8 cellular contexts compared by ENCODE assay signal in the genomic region with DNA sequence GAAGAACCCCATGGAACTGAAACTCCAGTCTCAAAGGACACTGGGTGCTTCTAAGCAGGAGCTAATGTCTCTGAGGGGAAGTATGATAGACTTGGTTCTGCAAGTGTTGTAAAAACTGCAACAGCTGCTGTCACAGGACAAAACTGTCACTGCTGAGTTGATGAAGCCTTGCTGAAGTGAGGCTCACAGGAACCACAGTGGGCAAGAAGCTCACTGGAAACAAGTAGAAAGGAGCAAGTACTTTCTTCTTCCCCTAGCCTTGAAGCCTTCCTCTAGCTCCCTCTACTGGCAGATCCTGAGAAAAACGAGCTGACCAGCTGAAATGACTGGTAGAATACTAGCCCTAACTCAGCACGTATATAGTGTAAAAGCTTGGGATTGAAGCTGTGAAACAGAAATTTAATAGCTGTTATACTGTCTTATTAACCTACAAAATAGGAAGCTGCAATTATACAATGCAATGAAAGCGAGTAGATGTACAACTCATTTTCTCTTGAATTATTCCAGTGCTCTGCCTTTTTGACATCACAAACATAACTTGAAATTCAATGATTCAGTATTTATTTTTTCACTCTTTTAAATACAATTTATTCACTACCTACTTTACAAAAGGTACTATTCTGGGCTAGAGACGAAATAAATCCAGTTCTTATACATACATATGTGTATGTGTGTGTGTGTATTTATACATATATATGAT.
DNase-seq lines count a peak whose midpoint lies in the region; ATAC-seq and TF ChIP-seq lines count a peak whose summit lies in the region.

No MANE protein-coding gene starts in this region.

- TF ChIP-seq CTCF in C4-2B (conservative IDR thresholded peaks at IDR 0.05) = peak; percentile 85

- H3K27ac ChIP-seq in C4-2B = no peak overlapping the region

- DNase-seq in NCI-H2029 treated with DMSO at 0.1 percent for 48 hours (lab: John Stamatoyannopoulos, UW) (peak; percentile 79), UCSD-AML1 (lab: John Stamatoyannopoulos, UW; ENCODE audit: unreplicated experiment) (peak; percentile 16), cerebellar cortex (ENCODE audit: low spot score) (peak; percentile 78), kidney tubule cell (ENCODE audit: low spot score) (peak; percentile 75)
- DNase-seq in stimulated activated CD8-positive, alpha-beta memory T cell treated with anti-CD3 and anti-CD28 coated beads, Interleukin-12 subunit alpha, Interleukin-12 subunit beta, amount 100 ng/mL, for 1 hour (ENCODE audit: low read depth) = peak; percentile 12

- ATAC-seq in GM18867 (IDR thresholded peaks at IDR 0.05; ENCODE audit: unreplicated experiment) (peak; percentile 77), HG03039 (IDR thresholded peaks at IDR 0.05; ENCODE audit: unreplicated experiment) (peak; percentile 91)

Comparison
In these comparisons a context has a peak if more than half of its experiments do, and no peak if none do; other contexts are left out.
1. DNase-seq: peak in every context shown above with its lines; median percentile 79 in NCI-H2029 treated with DMSO at 0.1 percent for 48 hours; 78 in cerebellar cortex; 75 in kidney tubule cell; 16 in UCSD-AML1; 12 in stimulated activated CD8-positive, alpha-beta memory T cell treated with anti-CD3 and anti-CD28 coated beads, Interleukin-12 subunit alpha, Interleukin-12 subunit beta, amount 100 ng/mL, for 1 hour.